Comparison of ENCODE assay signal across 8 cellular contexts in genomic region chr9:3732077-3733038, GRCh38.
DNase-seq lines count a peak whose midpoint lies in the region; ATAC-seq and TF ChIP-seq lines count a peak whose summit lies in the region.

No MANE protein-coding gene starts in this region.

- intact Hi-C loops in breast epithelium (cut with DNase I; ENCODE audit: low total_unique reads) = no loop called here

- peaks cover 0 to 7% of the 10 kb centered on the region in 2 donors for H3K4me1 ChIP-seq in breast epithelium

- TF ChIP-seq POLR2A in breast epithelium (IDR thresholded peaks at IDR 0.05) = no peak

- TF ChIP-seq CTCF in breast epithelium (IDR thresholded peaks at IDR 0.05) = peak; percentile 66 to 80 (median 79)

- in situ Hi-C loops in SK-MEL-5 (cut with HindIII; ENCODE audit: low pct_unique_long_range_greater_than_20kb, low sequenced_read_pairs) = no loop called here

- DNase-seq in AG20443 (ENCODE audit: low spot score) = peak; percentile 82
- DNase-seq in NCI-H1092 treated with DMSO at 0.1 percent for 48 hours (lab: John Stamatoyannopoulos, UW) = peak; percentile 82
- DNase-seq in SK-MEL-5 (ENCODE audit: low read depth, low spot score) = peak; percentile 83
- peak in 1 of 2 donors; percentile 48 for DNase-seq in breast epithelium (ENCODE audit: low spot score in 2 of 2)
- peak; percentile 82 for DNase-seq in islet precursor cell
- peak; percentile 14 for DNase-seq in stimulated activated CD4-positive, alpha-beta T cell treated with anti-CD3 and anti-CD28 coated beads, Interleukin-1b, Interleukin-23, amount 100 ng/mL, for 48 hours

- ATAC-seq in GM18502 (IDR thresholded peaks at IDR 0.05; ENCODE audit: poor library complexity, unreplicated experiment) (peak; percentile 94), HG02852 (IDR thresholded peaks at IDR 0.05; ENCODE audit: unreplicated experiment) (peak; percentile 86)

- H3K27me3 ChIP-seq in breast epithelium = no peaks in the 10 kb centered on the region

- no peak overlapping the region for H3K27ac ChIP-seq in breast epithelium

- no peaks in the 10 kb centered on the region for H3K36me3 ChIP-seq in breast epithelium

- H3K4me3 ChIP-seq in breast epithelium = no peak overlapping the region

- no peaks in the 10 kb centered on the region for H3K9me3 ChIP-seq in breast epithelium
